ENCODE assay signal across 21 cellular contexts in genomic region chr2:42965910-42966309, GRCh38.
"Had no signal": no experiment of that assay in that cellular context is flagged by ENCODE, and none has a peak within 500 bp of the region (broad histone marks: within the 10 kb centered on the region; RNA-seq: fewer than 3 reads in every experiment).

No MANE protein-coding gene starts in this region.

- FAIRE-seq: endothelial cell of umbilical vein, pancreas had no signal

- ATAC-seq: foreskin keratinocyte; left colon; naive thymus-derived CD4-positive, alpha-beta T cell; pancreas; sciatic nerve; stimulated activated naive CD8-positive, alpha-beta T cell treated with anti-CD3 and anti-CD28 coated beads, Interleukin-15, Interleukin-2, amounts not matched to agents 100 U/mL and 50 U/mL, for 24 hours; upper lobe of right lung had no signal

- H3K27ac Mint-ChIP-seq: endodermal cell; naive thymus-derived CD4-positive, alpha-beta T cell had no signal

- H3K27me3 ChIP-seq: colonic mucosa, foreskin keratinocyte, pancreas, suprapubic skin, thyroid gland, upper lobe of right lung had no signal

- DNase-seq: caudate nucleus; colonic mucosa; effector CD4-positive, alpha-beta T cell; erythroblast; foreskin keratinocyte; left colon; left ventricle myocardium superior; mesendoderm; naive thymus-derived CD4-positive, alpha-beta T cell; pancreas; stimulated activated CD4-positive, alpha-beta T cell treated with anti-CD3 and anti-CD28 coated beads, Interleukin-12 subunit alpha, Interleukin-12 subunit beta, amount 100 ng/mL, for 4 hours; stimulated activated CD4-positive, alpha-beta T cell treated with anti-CD3 and anti-CD28 coated beads, Interleukin-2, amount 100 ng/mL, for 48 hours; stimulated activated naive CD8-positive, alpha-beta T cell treated with anti-CD3 and anti-CD28 coated beads, Interleukin-15, Interleukin-2, amounts not matched to agents 100 U/mL and 50 U/mL, for 24 hours; thyroid gland; upper lobe of right lung had no signal

- H3K4me3 ChIP-seq: colonic mucosa, lung, pancreas, prostate gland, suprapubic skin, thyroid gland, upper lobe of right lung had no signal

- H3K4me1 ChIP-seq: colonic mucosa, pancreas, prostate gland had no signal

- H3K27ac ChIP-seq: colonic mucosa, foreskin keratinocyte, pancreas, prostate gland, thyroid gland, upper lobe of right lung had no signal

- H3K9me3 Mint-ChIP-seq: endodermal cell; naive thymus-derived CD4-positive, alpha-beta T cell had no signal

- H3K9me3 ChIP-seq: colonic mucosa, pancreas, prostate gland, suprapubic skin, thyroid gland, upper lobe of right lung had no signal

- H3K36me3 Mint-ChIP-seq: naive thymus-derived CD4-positive, alpha-beta T cell had no signal

- H3K36me3 ChIP-seq: colonic mucosa, pancreas, prostate gland, suprapubic skin, thyroid gland, upper lobe of right lung had no signal

- H3K4me3 Mint-ChIP-seq: endodermal cell; naive thymus-derived CD4-positive, alpha-beta T cell had no signal
